8 cellular contexts compared by ENCODE assay signal in the genomic region with DNA sequence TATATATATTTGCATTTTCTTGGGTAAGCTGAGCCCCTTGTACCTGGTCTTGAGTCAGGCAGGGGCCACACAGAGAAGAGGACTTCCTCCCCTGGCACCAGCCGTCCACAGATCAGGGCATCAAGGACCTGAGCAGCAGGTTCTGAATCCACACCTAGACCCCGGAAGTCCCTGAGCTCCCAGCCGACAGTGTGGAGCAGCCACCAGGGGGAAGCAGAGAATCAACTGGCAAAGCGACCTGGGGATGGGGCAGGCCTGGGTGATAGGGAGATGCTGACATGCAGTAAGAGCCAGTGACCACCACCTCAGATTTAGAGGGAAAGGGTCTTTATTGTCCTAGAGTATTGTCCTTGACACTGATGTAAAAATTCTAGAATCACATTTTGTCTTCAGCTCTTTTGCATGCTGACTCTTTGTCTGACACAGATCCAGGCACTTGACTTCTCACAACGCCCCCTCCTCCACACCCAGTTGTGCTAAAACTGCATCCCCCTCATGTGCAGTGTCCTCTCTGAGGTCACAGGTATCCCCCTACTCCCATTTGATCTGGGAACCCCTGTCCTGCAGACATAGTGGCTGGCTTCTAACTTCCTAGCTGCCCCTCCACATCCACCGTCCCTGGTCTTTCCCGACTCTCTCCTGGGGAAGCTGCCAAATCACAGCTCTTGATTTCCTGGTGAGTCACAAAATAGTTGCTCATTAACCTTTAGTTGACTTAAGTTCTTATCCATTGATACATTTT.
DNase-seq lines count a peak whose midpoint lies in the region; ATAC-seq and TF ChIP-seq lines count a peak whose summit lies in the region.

No MANE protein-coding gene starts in this region.

- DNase-seq in CD8-positive, alpha-beta T cell: peak; percentile 63 to 89 (median 79)
- DNase-seq in HCEC 1CT: peak; percentile 58
- no peak for DNase-seq in Panc1 (ENCODE audit: low read depth, low spot score)
- DNase-seq in activated T-helper 1 cell treated with Interleukin-2 at 50 U/mL for 16 hours (ENCODE audit: low read depth): peak; percentile 64
- DNase-seq in sigmoid colon: no peak

- no peaks in the 10 kb centered on the region for H3K27me3 ChIP-seq in CD8-positive, alpha-beta T cell (ENCODE audit: insufficient read depth, low read length)
- H3K27me3 ChIP-seq in Panc1 (ENCODE audit: control insufficient read depth, insufficient read depth, low read length) (no peaks in the 10 kb centered on the region), gastroesophageal sphincter (peaks cover 7% of the 10 kb centered on the region), sigmoid colon (no peaks in the 10 kb centered on the region)

- intact Hi-C loops in CD8-positive, alpha-beta T cell (cut with DNase I, micrococcal nuclease): loop anchor here (1.0 to 5.0 kb wide), 9 partner anchors 17 to 203 kb away; no protein-coding TSS in a partner anchor
- intact Hi-C loops in Panc1 (cut with micrococcal nuclease; ENCODE audit: unreplicated experiment): no loop called here
- intact Hi-C loops in sigmoid colon (cut with DNase I): no loop called here

- no peaks in the 10 kb centered on the region for H3K36me3 Mint-ChIP-seq in CD8-positive, alpha-beta T cell

- TF ChIP-seq POLR2A in gastroesophageal sphincter (IDR thresholded peaks at IDR 0.05) (no peak), sigmoid colon (IDR thresholded peaks at IDR 0.05) (no peak)

- no peaks in the 10 kb centered on the region for H3K9me3 ChIP-seq in CD8-positive, alpha-beta T cell (ENCODE audit: low read length)
- H3K9me3 ChIP-seq in Panc1 (ENCODE audit: control insufficient read depth, insufficient read depth, low read depth, low read length) (no peaks in the 10 kb centered on the region), gastroesophageal sphincter (no peaks in the 10 kb centered on the region), sigmoid colon (no peaks in the 10 kb centered on the region)

- TF ChIP-seq CTCF in CD8-positive, alpha-beta T cell (IDR thresholded peaks at IDR 0.05): peak; percentile 70
- peak; percentile 80 for TF ChIP-seq CTCF in Panc1 (IDR thresholded peaks at IDR 0.05)
- peak in 3 of 4 experiments; percentile 21 to 49 (median 41) for TF ChIP-seq CTCF in gastroesophageal sphincter (IDR thresholded peaks at IDR 0.05)
- peak in 3 of 4 experiments; percentile 36 to 41 (median 37) for TF ChIP-seq CTCF in sigmoid colon (IDR thresholded peaks at IDR 0.05)

- BruUV-seq in Panc1 (replicated peaks; lab: Mats Ljungman, UMichigan): no TSS peak

- CTCF ChIA-PET in CD8-positive, alpha-beta T cell (lab: Charles Lee): interaction anchor here (0.5 to 13.3 kb wide), 45 partner anchors 9 to 490 kb away, joined by 3 to 279 read pairs (median 7); a partner anchor contains a TSS
- CTCF ChIA-PET in Panc1 (lab: Charles Lee): interaction anchor here (0.7 to 1.6 kb wide), 7 partner anchors 49 to 550 kb away, joined by 3 to 7 read pairs (median 4); no protein-coding TSS in a partner anchor

- peak overlapping the region; percentile 60 for H3K4me3 Mint-ChIP-seq in CD8-positive, alpha-beta T cell

- peak overlapping the region; percentile 44 for H3K27ac ChIP-seq in CD8-positive, alpha-beta T cell (ENCODE audit: low read depth, low read length)
- H3K27ac ChIP-seq in Panc1 (ENCODE audit: low read length): no peak overlapping the region
- no peak overlapping the region for H3K27ac ChIP-seq in gastroesophageal sphincter
- H3K27ac ChIP-seq in sigmoid colon: no peak overlapping the region

- POLR2A ChIA-PET in CD8-positive, alpha-beta T cell (lab: Charles Lee): interaction anchor here (0.6 to 3.5 kb wide), 22 partner anchors 8 to 384 kb away, joined by 3 to 27 read pairs (median 5); no protein-coding TSS in a partner anchor
- POLR2A ChIA-PET in Panc1 (lab: Charles Lee): no interaction called here

- H3K4me3 ChIP-seq in CD8-positive, alpha-beta T cell (ENCODE audit: low read depth, low read length): peak overlapping the region; percentile 25
- H3K4me3 ChIP-seq in Panc1 (ENCODE audit: low read depth in 2 of 2, low read length in 2 of 2) (no peak overlapping the region), gastroesophageal sphincter (no peak overlapping the region), sigmoid colon (no peak overlapping the region)

- WGBS in gastroesophageal sphincter (ENCODE audit: low coverage in 1 of 2), 2 donors: 20 to 28% methylated on average over 2 to 3 of the region's 7 CpGs
- WGBS in sigmoid colon, 2 donors: 9 to 31% methylated on average over 7 of the region's 7 CpGs

- no peak for TF ChIP-seq EP300 in gastroesophageal sphincter (IDR thresholded peaks at IDR 0.05)
- TF ChIP-seq EP300 in sigmoid colon (IDR thresholded peaks at IDR 0.05): no peak

- H3K36me3 ChIP-seq in CD8-positive, alpha-beta T cell (ENCODE audit: insufficient read depth, low read length): no peaks in the 10 kb centered on the region
- no peaks in the 10 kb centered on the region for H3K36me3 ChIP-seq in Panc1 (ENCODE audit: control insufficient read depth, insufficient read depth, low read length)
- no peaks in the 10 kb centered on the region for H3K36me3 ChIP-seq in gastroesophageal sphincter
- H3K36me3 ChIP-seq in sigmoid colon: no peaks in the 10 kb centered on the region

- ATAC-seq in CD8-positive, alpha-beta T cell: peak; percentile 85
- ATAC-seq in Panc1 (peak; percentile 85; the same call in 1 of the 2 replicates), gastroesophageal sphincter (no peak), GM19397 (IDR thresholded peaks at IDR 0.05; ENCODE audit: unreplicated experiment) (no peak), HG03460 (IDR thresholded peaks at IDR 0.05; ENCODE audit: unreplicated experiment) (no peak)

- no peaks in the 10 kb centered on the region for H3K27me3 Mint-ChIP-seq in CD8-positive, alpha-beta T cell (ENCODE audit: low read depth)

- in situ Hi-C loops in Panc1 (cut with HindIII; ENCODE audit: low pct_unique_long_range_greater_than_20kb, low sequenced_read_pairs): no loop called here

- no peaks in the 10 kb centered on the region for H3K9me3 Mint-ChIP-seq in CD8-positive, alpha-beta T cell

- peaks cover 44% of the 10 kb centered on the region for H3K4me1 ChIP-seq in CD8-positive, alpha-beta T cell (ENCODE audit: insufficient read depth, low read length)
- H3K4me1 ChIP-seq in Panc1 (ENCODE audit: control insufficient read depth, insufficient read depth, low read length): no peaks in the 10 kb centered on the region
- no peaks in the 10 kb centered on the region for H3K4me1 ChIP-seq in gastroesophageal sphincter
- no peaks in the 10 kb centered on the region for H3K4me1 ChIP-seq in sigmoid colon

- H3K27ac Mint-ChIP-seq in CD8-positive, alpha-beta T cell: peak overlapping the region; percentile 94

- H3K4me1 Mint-ChIP-seq in CD8-positive, alpha-beta T cell (ENCODE audit: low read depth): peaks cover 66% of the 10 kb centered on the region

Comparison
In these comparisons a context has a peak if more than half of its experiments do, and no peak if none do; other contexts are left out.
1. ATAC-seq: peak in CD8-positive, alpha-beta T cell (single experiment) and Panc1 (single experiment); none in gastroesophageal sphincter (single experiment), GM19397 (single experiment) and HG03460 (single experiment).
2. DNase-seq: peak in CD8-positive, alpha-beta T cell (7 of 7), HCEC 1CT (single experiment) and activated T-helper 1 cell treated with Interleukin-2 at 50 U/mL for 16 hours (single experiment); none in Panc1 (single experiment) and sigmoid colon (single experiment).
3. intact Hi-C loops: an anchor here in CD8-positive, alpha-beta T cell (1.0 to 5.0 kb wide); none called in Panc1 and sigmoid colon.
4. Peak in every context shown above with its lines, with median percentiles within 50 percentile points of each other: CTCF ChIP-seq.